ENCODE assay signal across 8 cellular contexts in the genomic region with DNA sequence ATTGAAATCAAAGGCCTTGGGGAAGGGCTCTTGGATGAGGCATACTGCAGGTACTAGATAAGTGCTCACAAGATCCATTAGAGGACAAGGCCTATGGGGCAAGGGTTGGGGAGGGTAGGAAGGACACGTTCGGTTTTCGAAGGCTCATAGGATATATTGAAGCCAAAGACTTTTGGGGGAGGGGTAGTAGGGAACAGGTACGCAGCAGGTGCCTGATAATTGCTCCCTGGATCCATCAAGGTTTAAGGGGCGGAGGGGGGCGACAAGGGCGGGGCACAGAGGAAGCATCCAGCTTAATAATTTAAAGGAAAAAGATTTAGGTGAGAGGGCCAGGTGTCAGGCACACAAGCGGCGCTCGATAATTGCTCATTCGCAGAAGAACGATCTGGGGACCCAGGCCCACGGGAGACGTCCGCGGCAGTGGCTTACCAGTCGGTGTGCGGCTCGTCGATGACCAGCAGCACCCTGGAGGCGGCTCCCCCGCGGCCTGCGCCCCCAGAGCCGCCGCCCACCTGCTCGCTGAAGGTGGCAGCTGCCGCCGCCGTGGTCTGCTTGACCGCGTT. TPM values are rescaled to one million over a fixed set of nuclear protein-coding genes. Genes with fewer than 3 reads are reported as not detected.
A peak's percentile ranks its signal among the peaks of the same experiment; 100 is the strongest.
DNase-seq lines count a peak whose midpoint lies in the region; ATAC-seq and TF ChIP-seq lines count a peak whose summit lies in the region.

No MANE protein-coding gene starts in this region.

- peaks cover under 1% of the 10 kb centered on the region for H3K36me3 Mint-ChIP-seq in T-helper 1 cell treated with Interleukin-12 subunit alpha and Interleukin-12 subunit beta and Interleukin-4 antibody, amounts not matched to agents 30 μg/mL and 1 μg/mL, for 36 hours (ENCODE audit: low read depth)
- H3K36me3 Mint-ChIP-seq in T-cell = no peaks in the 10 kb centered on the region

- DNase-seq in T-helper 1 cell (no peak), T-cell (no peak), epithelial cell of proximal tubule (ENCODE audit: low read depth) (no peak), skeletal muscle cell (ENCODE audit: low read depth) (no peak), NCI-H82 treated with DMSO at 0.1 percent for 48 hours (lab: John Stamatoyannopoulos, UW; ENCODE audit: unreplicated experiment) (no peak), NCI-H2227 treated with DMSO at 0.1 percent for 48 hours (lab: John Stamatoyannopoulos, UW) (no peak)

- H3K4me3 ChIP-seq in epithelial cell of proximal tubule (ENCODE audit: low read depth, low read length) (peak overlapping the region; percentile 46), skeletal muscle cell (ENCODE audit: low read depth, low read length) (peak overlapping the region; percentile 45)

- POLR2A ChIA-PET in T-cell (lab: Charles Lee) = no interaction called here

- peaks cover 8% of the 10 kb centered on the region for H3K4me1 Mint-ChIP-seq in T-helper 1 cell treated with Interleukin-12 subunit alpha and Interleukin-12 subunit beta and Interleukin-4 antibody, amounts not matched to agents 30 μg/mL and 1 μg/mL, for 36 hours (ENCODE audit: low read depth)
- peaks cover 9 to 18% (median 12%) of the 10 kb centered on the region in 3 donors for H3K4me1 Mint-ChIP-seq in T-cell

- peaks cover 52% of the 10 kb centered on the region for H3K27me3 Mint-ChIP-seq in T-helper 1 cell treated with Interleukin-12 subunit alpha and Interleukin-12 subunit beta and Interleukin-4 antibody, amounts not matched to agents 30 μg/mL and 1 μg/mL, for 36 hours (ENCODE audit: low read depth)
- peaks cover 9 to 10% of the 10 kb centered on the region in 2 donors for H3K27me3 Mint-ChIP-seq in T-cell

- no peak overlapping the region for H3K27ac Mint-ChIP-seq in T-helper 1 cell treated with Interleukin-12 subunit alpha and Interleukin-12 subunit beta and Interleukin-4 antibody, amounts not matched to agents 30 μg/mL and 1 μg/mL, for 36 hours
- H3K27ac Mint-ChIP-seq in T-cell = no peak overlapping the region

- H3K9me3 Mint-ChIP-seq in T-helper 1 cell treated with Interleukin-12 subunit alpha and Interleukin-12 subunit beta and Interleukin-4 antibody, amounts not matched to agents 30 μg/mL and 1 μg/mL, for 36 hours = no peaks in the 10 kb centered on the region
- no peaks in the 10 kb centered on the region for H3K9me3 Mint-ChIP-seq in T-cell

- peak overlapping the region; percentile 78 for H3K4me3 Mint-ChIP-seq in T-helper 1 cell treated with Interleukin-12 subunit alpha and Interleukin-12 subunit beta and Interleukin-4 antibody, amounts not matched to agents 30 μg/mL and 1 μg/mL, for 36 hours
- peak overlapping the region; percentile 25 to 64 (median 59) for H3K4me3 Mint-ChIP-seq in T-cell

- no peak for TF ChIP-seq CTCF in epithelial cell of proximal tubule (conservative IDR thresholded peaks at IDR 0.05; ENCODE audit: low read depth, low read length)

- CTCF ChIA-PET in T-cell (lab: Charles Lee) = no interaction called here

- ATAC-seq in T-cell (replicated peaks in 1 of 4) = no peak
- ATAC-seq in GM18517 (IDR thresholded peaks at IDR 0.05; ENCODE audit: unreplicated experiment) = no peak

RNA-seq across cellular contexts. Expression of a gene that starts 0.7 kb away (rescaled TPM):
- 1 to 10 TPM in 1 of 5 donors, under 1 TPM in 3, not detected in 1; 0.21 to 1.3 (median 0.81) TPM for total RNA-seq in T-cell
- 0.12 and 0.65 TPM in 2 replicates for total RNA-seq in epithelial cell of proximal tubule

RNA-seq across cellular contexts. Expression of a gene that starts 10.7 kb away (rescaled TPM):
- total RNA-seq in T-cell = 10 to 100 TPM; 17.7 to 37.1 (median 26.5) TPM
- total RNA-seq in epithelial cell of proximal tubule = 0.06 and 0.22 TPM in 2 replicates

RNA-seq across cellular contexts. Expression of a gene that starts 31.4 kb away (rescaled TPM):
- total RNA-seq in T-cell (10 to 100 TPM; 28.5 to 40.0 (median 36.0) TPM), epithelial cell of proximal tubule (21.9 and 31.8 TPM in 2 replicates)

RNA-seq across cellular contexts. Expression of a gene that starts 36.8 kb away (rescaled TPM):
- total RNA-seq in T-cell = 100 to 1,000 TPM in 1 of 5 donors, 10 to 100 TPM in 4; 28.7 to 120 (median 59.7) TPM
- total RNA-seq in epithelial cell of proximal tubule = 123 and 241 TPM in 2 replicates

RNA-seq across cellular contexts. Expression of a gene that starts 40.0 kb away (rescaled TPM):
- 100 to 1,000 TPM; 155 to 186 (median 178) TPM for total RNA-seq in T-cell
- 133 and 178 TPM in 2 replicates for total RNA-seq in epithelial cell of proximal tubule

Comparison
In these comparisons a context has a peak if more than half of its experiments do, and no peak if none do; other contexts are left out.
1. RNA of a gene that starts 10.7 kb away (total RNA-seq): 17.7 to 37.1 TPM in T-cell; 0.06 to 0.22 TPM in epithelial cell of proximal tubule; every median in the first group is over 10 times any median in the second.